In the genomic region with DNA sequence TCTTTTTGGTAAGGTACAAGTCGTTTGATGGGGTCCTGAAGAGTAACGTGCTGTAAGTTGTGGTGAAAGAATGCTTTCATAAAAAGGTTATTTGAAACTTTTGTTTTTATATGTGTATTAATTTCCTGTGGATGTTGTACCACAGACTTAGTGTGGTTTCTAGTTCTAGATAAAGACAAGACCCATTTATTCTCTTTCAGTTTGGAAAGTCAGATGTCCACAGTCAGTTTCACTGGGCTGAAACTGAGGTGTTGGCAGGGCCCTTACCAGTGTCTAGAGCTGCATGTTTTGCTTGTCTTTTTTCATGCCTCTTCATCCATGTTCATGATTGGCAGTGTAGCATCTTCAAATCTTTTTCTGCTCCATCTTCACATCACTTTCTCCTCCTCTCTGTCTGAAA, we compare ENCODE assay signal across 21 cellular contexts. TPM values are rescaled to one million over a fixed set of nuclear protein-coding genes. Genes with fewer than 3 reads are reported as not detected.
DNase-seq lines count a peak whose midpoint lies in the region; ATAC-seq and TF ChIP-seq lines count a peak whose summit lies in the region.
"Had no signal": no experiment of that assay in that cellular context is flagged by ENCODE, and none has a peak within 500 bp of the region (broad histone marks: within the 10 kb centered on the region; RNA-seq: fewer than 3 reads in every experiment).

No MANE protein-coding gene starts in this region.

- H3K4me2 ChIP-seq in DND-41 (ENCODE audit: insufficient read depth, low read length): no peak overlapping the region

- no peak overlapping the region for H3K27ac ChIP-seq in CD4-positive, alpha-beta memory T cell (ENCODE audit: low read depth, low read length)
- no peak overlapping the region for H3K27ac ChIP-seq in DND-41 (ENCODE audit: low read length)
- H3K27ac ChIP-seq: gastrocnemius medialis, transverse colon had no signal

- H3K36me3 ChIP-seq in CD4-positive, alpha-beta memory T cell (ENCODE audit: insufficient read depth, low read length): no peaks in the 10 kb centered on the region
- no peaks in the 10 kb centered on the region for H3K36me3 ChIP-seq in DND-41 (ENCODE audit: insufficient read depth, low read length)
- H3K36me3 ChIP-seq: gastrocnemius medialis, transverse colon had no signal

- H3K4me1 Mint-ChIP-seq in CD4-positive, alpha-beta memory T cell: peaks cover 29 to 44% (median 34%) of the 10 kb centered on the region in 4 donors
- peaks cover 19% of the 10 kb centered on the region for H3K4me1 Mint-ChIP-seq in T-helper 1 cell treated with Interleukin-12 subunit alpha and Interleukin-12 subunit beta and Interleukin-4 antibody, amounts not matched to agents 30 μg/mL and 1 μg/mL, for 36 hours (ENCODE audit: low read depth)
- H3K4me1 Mint-ChIP-seq in immature natural killer cell: peaks cover 14 to 19% of the 10 kb centered on the region in 2 donors
- H3K4me1 Mint-ChIP-seq: nephron had no signal

- H3K27me3 ChIP-seq in CD4-positive, alpha-beta memory T cell (ENCODE audit: insufficient read depth, low read length): no peaks in the 10 kb centered on the region
- H3K27me3 ChIP-seq in DND-41 (ENCODE audit: insufficient read depth, low read length, poor library complexity): no peaks in the 10 kb centered on the region
- H3K27me3 ChIP-seq: gastrocnemius medialis, transverse colon had no signal

- no peak for DNase-seq in CD4-positive, alpha-beta memory T cell
- no peak for DNase-seq in DND-41
- peak in 1 of 3 donors; percentile 18 for DNase-seq in immature natural killer cell
- DNase-seq in SIG-M5 treated with dmso at 0.1 percent for 504 hours (lab: John Stamatoyannopoulos, UW; ENCODE audit: unreplicated experiment): no peak
- DNase-seq in NCI-H446 (lab: John Stamatoyannopoulos, UW): no peak
- DNase-seq: activated CD4-positive, alpha-beta T cell treated with anti-CD3 and anti-CD28 coated beads, Interleukin-2, amount 50 U/mL, for 4 hours; caudate nucleus; erythroblast; gastrocnemius medialis; mesenchymal stem cell; NCI-H1930; NCI-H446 treated with DMSO at 0.1 percent for 48 hours; posterior cingulate gyrus; stimulated activated CD4-positive, alpha-beta T cell treated with anti-CD3 and anti-CD28 coated beads, Interleukin-1b, Interleukin-23, amount 100 ng/mL, for 48 hours; stimulated activated naive CD4-positive, alpha-beta T cell treated with Interleukin-2 at 50 U/mL for 16 hours; transverse colon had no signal

- H3K27me3 Mint-ChIP-seq in CD4-positive, alpha-beta memory T cell: peaks cover 0 to under 1% of the 10 kb centered on the region in 2 donors
- no peaks in the 10 kb centered on the region for H3K27me3 Mint-ChIP-seq in T-helper 1 cell treated with Interleukin-12 subunit alpha and Interleukin-12 subunit beta and Interleukin-4 antibody, amounts not matched to agents 30 μg/mL and 1 μg/mL, for 36 hours (ENCODE audit: low read depth)
- peaks cover 2 to 9% (median 6%) of the 10 kb centered on the region in 3 donors for H3K27me3 Mint-ChIP-seq in immature natural killer cell (ENCODE audit: low read depth in 3 of 3)

- peak overlapping the region in 7 of 8 donors; percentile 14 to 68 (median 58) for H3K4me3 Mint-ChIP-seq in CD4-positive, alpha-beta memory T cell
- no peak overlapping the region for H3K4me3 Mint-ChIP-seq in T-helper 1 cell treated with Interleukin-12 subunit alpha and Interleukin-12 subunit beta and Interleukin-4 antibody, amounts not matched to agents 30 μg/mL and 1 μg/mL, for 36 hours
- H3K4me3 Mint-ChIP-seq in immature natural killer cell: peak overlapping the region in 2 of 5 donors; percentile 4 to 39
- H3K4me3 Mint-ChIP-seq: nephron had no signal

- no peaks in the 10 kb centered on the region for H3K79me2 ChIP-seq in DND-41 (ENCODE audit: insufficient read depth, low read length)

- no peak overlapping the region for H3K9ac ChIP-seq in DND-41 (ENCODE audit: low read depth, low read length)

- H4K20me1 ChIP-seq in DND-41 (ENCODE audit: insufficient read depth, low read length): no peaks in the 10 kb centered on the region

- H3K9me3 ChIP-seq in CD4-positive, alpha-beta memory T cell (ENCODE audit: control insufficient read depth in 1 of 2, low read length in 2 of 2): no peaks in the 10 kb centered on the region
- H3K9me3 ChIP-seq in DND-41 (ENCODE audit: insufficient read depth, low read length, severe bottlenecking): peaks cover 5% of the 10 kb centered on the region
- H3K9me3 ChIP-seq: gastrocnemius medialis, transverse colon had no signal

- POLR2A ChIA-PET in CD4-positive, alpha-beta memory T cell (lab: Charles Lee; ENCODE audit: partially characterized antibody): interaction anchor here (0.6 to 3.7 kb wide), 3 partner anchors 11 to 1708 kb away, joined by 3 to 12 read pairs (median 3); a partner anchor contains a TSS

- TF ChIP-seq CTCF in DND-41 (IDR thresholded peaks at IDR 0.05; ENCODE audit: borderline replicate concordance, extremely low read depth, low read length, poor library complexity, severe bottlenecking): no peak

- H3K9me3 Mint-ChIP-seq in CD4-positive, alpha-beta memory T cell: peaks cover 3 to 27% (median 15%) of the 10 kb centered on the region in 8 donors
- peaks cover 28% of the 10 kb centered on the region for H3K9me3 Mint-ChIP-seq in T-helper 1 cell treated with Interleukin-12 subunit alpha and Interleukin-12 subunit beta and Interleukin-4 antibody, amounts not matched to agents 30 μg/mL and 1 μg/mL, for 36 hours
- H3K9me3 Mint-ChIP-seq in immature natural killer cell: no peaks in the 10 kb centered on the region

- CTCF ChIA-PET in CD4-positive, alpha-beta memory T cell (lab: Charles Lee; ENCODE audit: partially characterized antibody): interaction anchor here (0.7 to 1.7 kb wide), 3 partner anchors 10 to 24 kb away, joined by 3 to 9 read pairs (median 3); no protein-coding TSS in a partner anchor

- no peak overlapping the region for H2AFZ ChIP-seq in DND-41 (ENCODE audit: low read depth, low read length)

- H3K4me3 ChIP-seq in CD4-positive, alpha-beta memory T cell (ENCODE audit: low read length in 2 of 2): no peak overlapping the region
- H3K4me3 ChIP-seq in DND-41 (ENCODE audit: low read depth in 1 of 2, low read length in 2 of 2): no peak overlapping the region
- H3K4me3 ChIP-seq: gastrocnemius medialis, transverse colon had no signal

- H3K27ac Mint-ChIP-seq in CD4-positive, alpha-beta memory T cell: peak overlapping the region; percentile 1 to 91 (median 64)
- peak overlapping the region; percentile 1 for H3K27ac Mint-ChIP-seq in T-helper 1 cell treated with Interleukin-12 subunit alpha and Interleukin-12 subunit beta and Interleukin-4 antibody, amounts not matched to agents 30 μg/mL and 1 μg/mL, for 36 hours
- H3K27ac Mint-ChIP-seq in immature natural killer cell: peak overlapping the region; percentile 11 to 75 (median 74)
- H3K27ac Mint-ChIP-seq: nephron had no signal

- H3K36me3 Mint-ChIP-seq in CD4-positive, alpha-beta memory T cell: peaks cover 4 to 14% of the 10 kb centered on the region in 2 donors
- peaks cover 16% of the 10 kb centered on the region for H3K36me3 Mint-ChIP-seq in T-helper 1 cell treated with Interleukin-12 subunit alpha and Interleukin-12 subunit beta and Interleukin-4 antibody, amounts not matched to agents 30 μg/mL and 1 μg/mL, for 36 hours (ENCODE audit: low read depth)
- H3K36me3 Mint-ChIP-seq in immature natural killer cell: peaks cover 0 to 14% (median 0%) of the 10 kb centered on the region in 3 donors

- intact Hi-C loops in CD4-positive, alpha-beta memory T cell (cut with micrococcal nuclease): loop anchor here (1.0 kb wide), 1 partner anchor 9 kb away; no protein-coding TSS in a partner anchor

- H3K4me1 ChIP-seq in CD4-positive, alpha-beta memory T cell (ENCODE audit: insufficient read depth, low read length): peaks cover 22% of the 10 kb centered on the region
- peaks cover 8% of the 10 kb centered on the region for H3K4me1 ChIP-seq in DND-41 (ENCODE audit: insufficient read depth, low read length)
- H3K4me1 ChIP-seq: gastrocnemius medialis, transverse colon had no signal

- ATAC-seq in DND-41 (ENCODE audit: insufficient read depth, low read depth) (peak; percentile 67), HG03521 (IDR thresholded peaks at IDR 0.05; ENCODE audit: unreplicated experiment) (no peak)
- ATAC-seq: gastrocnemius medialis, HCT116 had no signal

RNA-seq across cellular contexts. Expression of a gene that starts 22.1 kb away (rescaled TPM):
- total RNA-seq in CD4-positive, alpha-beta memory T cell: 100 to 1,000 TPM; 180 to 186 TPM
- 10 to 100 TPM; 26.0 to 69.9 TPM for polyA plus RNA-seq in CD4-positive, alpha-beta memory T cell
- 10 to 100 TPM; 10.2 to 61.9 (median 22.9) TPM for polyA plus RNA-seq in immature natural killer cell
- total RNA-seq: G401 had no signal

Comparison
In these comparisons a context has a peak if more than half of its experiments do, and no peak if none do; other contexts are left out.
1. H3K27ac Mint-ChIP-seq: peak in every context shown above with its lines; median percentile 74 in immature natural killer cell; 64 in CD4-positive, alpha-beta memory T cell; 1 in T-helper 1 cell treated with Interleukin-12 subunit alpha and Interleukin-12 subunit beta and Interleukin-4 antibody, amounts not matched to agents 30 μg/mL and 1 μg/mL, for 36 hours.